ENCODE assay signal across 8 cellular contexts in the genomic region with DNA sequence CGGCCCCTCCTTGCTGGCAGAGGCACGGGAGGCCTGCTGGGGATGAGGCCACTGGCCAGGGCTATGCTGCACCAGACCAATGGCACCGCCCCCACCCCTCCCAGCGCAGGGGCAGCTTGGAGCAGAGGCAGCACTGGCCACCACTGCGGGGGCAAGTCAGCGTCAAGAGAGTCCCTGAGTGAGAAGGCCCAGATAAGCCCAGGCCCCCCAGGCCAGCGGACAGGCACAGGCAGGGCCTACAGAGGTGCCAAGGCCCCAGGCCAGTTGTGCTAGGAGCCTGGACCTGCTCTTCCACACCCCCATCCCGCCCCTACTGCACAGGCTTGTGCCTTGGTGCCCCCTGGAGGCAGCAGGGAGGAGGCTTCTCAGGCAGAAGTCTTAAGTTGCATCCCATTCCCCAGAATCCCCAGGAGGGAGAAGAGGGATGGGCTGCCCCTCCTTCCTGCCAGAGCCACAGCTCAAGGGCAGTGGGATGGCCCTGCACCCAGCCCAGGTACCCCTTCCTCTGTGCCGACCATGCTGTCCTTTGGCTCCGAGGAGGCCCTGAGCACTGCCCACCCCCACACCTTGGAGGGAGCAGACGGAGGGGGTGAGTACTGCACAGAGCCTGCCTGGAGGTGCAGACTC. TPM values are rescaled to one million over a fixed set of nuclear protein-coding genes. Genes with fewer than 3 reads are reported as not detected.
A peak's percentile ranks its signal among the peaks of the same experiment; 100 is the strongest.
DNase-seq lines count a peak whose midpoint lies in the region; ATAC-seq and TF ChIP-seq lines count a peak whose summit lies in the region.

No MANE protein-coding gene starts in this region.

- no peak overlapping the region for H3K9ac ChIP-seq in neural cell (ENCODE audit: low read length)

- no peaks in the 10 kb centered on the region for H3F3A ChIP-seq in neural cell (ENCODE audit: insufficient read depth, low read length, poor library complexity, severe bottlenecking)

- H3K4me2 ChIP-seq in neural cell (ENCODE audit: low read length), result no peak overlapping the region

- H3K27me3 ChIP-seq in GM06990 (replicated peaks; ENCODE audit: control insufficient read depth, insufficient read depth, low read length), result no peaks in the 10 kb centered on the region
- H3K27me3 ChIP-seq in neural cell (ENCODE audit: insufficient read depth, low read depth, low read length), result no peaks in the 10 kb centered on the region

- H4K20me1 ChIP-seq in neural cell (ENCODE audit: insufficient read depth), result no peaks in the 10 kb centered on the region

- no peaks in the 10 kb centered on the region for H3K79me2 ChIP-seq in neural cell (replicated peaks; ENCODE audit: insufficient read depth, low read length)

- H3K36me3 ChIP-seq in GM06990 (ENCODE audit: control insufficient read depth, insufficient read depth, low read length), result peaks cover 6% of the 10 kb centered on the region
- no peaks in the 10 kb centered on the region for H3K36me3 ChIP-seq in neural cell (ENCODE audit: insufficient read depth, low read length)

- TF ChIP-seq CTCF in GM06990 (IDR thresholded peaks at IDR 0.05; ENCODE audit: insufficient read depth, low read length, poor library complexity, severe bottlenecking), result peak; percentile 72
- peak; percentile 87 for TF ChIP-seq CTCF in fibroblast of mammary gland (conservative IDR thresholded peaks at IDR 0.05; ENCODE audit: control insufficient read depth, insufficient read depth, low read depth, low read length)
- peak; percentile 55 for TF ChIP-seq CTCF in neural cell (IDR thresholded peaks at IDR 0.05; ENCODE audit: poor library complexity, severe bottlenecking)

- H3K9me3 ChIP-seq in neural cell (ENCODE audit: low read length), result no peaks in the 10 kb centered on the region

- H3K9me2 ChIP-seq in neural cell (ENCODE audit: insufficient read depth, low read length), result no peaks in the 10 kb centered on the region

- no peak overlapping the region for H2AFZ ChIP-seq in neural cell (ENCODE audit: low read depth, low read length)

- H3K27ac ChIP-seq in neural cell (ENCODE audit: low read length), result no peak overlapping the region

- TF ChIP-seq EP300 in neural cell (conservative IDR thresholded peaks at IDR 0.05; ENCODE audit: poor library complexity, severe bottlenecking), result no peak

- peak; percentile 63 for TF ChIP-seq RAD21 in neural cell (conservative IDR thresholded peaks at IDR 0.05)

- H3K4me3 ChIP-seq in GM06990 (replicated peaks; ENCODE audit: low read depth, low read length), result no peak overlapping the region
- no peak overlapping the region for H3K4me3 ChIP-seq in fibroblast of mammary gland (ENCODE audit: control insufficient read depth, low read depth, low read length)
- no peak overlapping the region for H3K4me3 ChIP-seq in neural cell (ENCODE audit: low read length)

- DNase-seq in 8988T (peak; percentile 66), GM06990 (ENCODE audit: extremely low read depth, insufficient read length) (no peak), NCI-H2171 (lab: John Stamatoyannopoulos, UW) (peak; percentile 37), fibroblast of mammary gland (ENCODE audit: low read depth) (peak; percentile 83), GF-D8 (lab: John Stamatoyannopoulos, UW) (no peak)
- DNase-seq in activated CD4-positive, alpha-beta T cell treated with anti-CD3 and anti-CD28 coated beads, Interleukin-2, amount 50 U/mL, for 1 hour, result peak; percentile 42

- no peak for ATAC-seq in GM21825 (IDR thresholded peaks at IDR 0.05; ENCODE audit: unreplicated experiment)

TF ChIP-seq in neural cell, 6 proteins besides CTCF, POLR2A, EP300 and RAD21:
- no peak for TF ChIP-seq MXI1 (conservative IDR thresholded peaks at IDR 0.05; ENCODE audit: poor library complexity, severe bottlenecking)
- TF ChIP-seq SMC3 (conservative IDR thresholded peaks at IDR 0.05; ENCODE audit: poor library complexity), result peak; percentile 70
- TF ChIP-seq, protein P1, sequence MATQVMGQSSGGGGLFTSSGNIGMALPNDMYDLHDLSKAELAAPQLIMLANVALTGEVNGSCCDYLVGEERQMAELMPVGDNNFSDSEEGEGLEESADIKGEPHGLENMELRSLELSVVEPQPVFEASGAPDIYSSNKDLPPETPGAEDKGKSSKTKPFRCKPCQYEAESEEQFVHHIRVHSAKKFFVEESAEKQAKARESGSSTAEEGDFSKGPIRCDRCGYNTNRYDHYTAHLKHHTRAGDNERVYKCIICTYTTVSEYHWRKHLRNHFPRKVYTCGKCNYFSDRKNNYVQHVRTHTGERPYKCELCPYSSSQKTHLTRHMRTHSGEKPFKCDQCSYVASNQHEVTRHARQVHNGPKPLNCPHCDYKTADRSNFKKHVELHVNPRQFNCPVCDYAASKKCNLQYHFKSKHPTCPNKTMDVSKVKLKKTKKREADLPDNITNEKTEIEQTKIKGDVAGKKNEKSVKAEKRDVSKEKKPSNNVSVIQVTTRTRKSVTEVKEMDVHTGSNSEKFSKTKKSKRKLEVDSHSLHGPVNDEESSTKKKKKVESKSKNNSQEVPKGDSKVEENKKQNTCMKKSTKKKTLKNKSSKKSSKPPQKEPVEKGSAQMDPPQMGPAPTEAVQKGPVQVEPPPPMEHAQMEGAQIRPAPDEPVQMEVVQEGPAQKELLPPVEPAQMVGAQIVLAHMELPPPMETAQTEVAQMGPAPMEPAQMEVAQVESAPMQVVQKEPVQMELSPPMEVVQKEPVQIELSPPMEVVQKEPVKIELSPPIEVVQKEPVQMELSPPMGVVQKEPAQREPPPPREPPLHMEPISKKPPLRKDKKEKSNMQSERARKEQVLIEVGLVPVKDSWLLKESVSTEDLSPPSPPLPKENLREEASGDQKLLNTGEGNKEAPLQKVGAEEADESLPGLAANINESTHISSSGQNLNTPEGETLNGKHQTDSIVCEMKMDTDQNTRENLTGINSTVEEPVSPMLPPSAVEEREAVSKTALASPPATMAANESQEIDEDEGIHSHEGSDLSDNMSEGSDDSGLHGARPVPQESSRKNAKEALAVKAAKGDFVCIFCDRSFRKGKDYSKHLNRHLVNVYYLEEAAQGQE (IDR thresholded peaks at IDR 0.05; ENCODE audit: borderline replicate concordance), result no peak
- no peak for TF ChIP-seq TAF1 (IDR thresholded peaks at IDR 0.05; ENCODE audit: low read depth)

RNA-seq across cellular contexts. Expression of a gene that starts 35.8 kb away (rescaled TPM):
- polyA plus RNA-seq in neural cell, result 7.5 and 8.7 TPM in 2 replicates
- polyA minus RNA-seq in neural cell, result 11.9 and 16.8 TPM in 2 replicates

RNA-seq across cellular contexts. Expression of a gene that starts 36.4 kb away (rescaled TPM):
- not detected in 2 replicates for polyA plus RNA-seq in neural cell
- not detected in 2 replicates for polyA minus RNA-seq in neural cell

RNA-seq across cellular contexts. Expression of a gene that starts 43.2 kb away (rescaled TPM):
- 2.7 and 4.1 TPM in 2 replicates for polyA plus RNA-seq in neural cell
- 1.2 TPM in 2 replicates for polyA minus RNA-seq in neural cell

Comparison
In these comparisons a context has a peak if more than half of its experiments do, and no peak if none do; other contexts are left out.
1. DNase-seq: peak in 8988T (single experiment), NCI-H2171 (single experiment), activated CD4-positive, alpha-beta T cell treated with anti-CD3 and anti-CD28 coated beads, Interleukin-2, amount 50 U/mL, for 1 hour (single experiment) and fibroblast of mammary gland (single experiment); none in GM06990 (single experiment) and GF-D8 (single experiment).
2. Peak in every context shown above with its lines, with median percentiles within 50 percentile points of each other: CTCF ChIP-seq.